13 cellular contexts compared by ENCODE assay signal in genomic region chr1:36177589-36178463, GRCh38. TPM values are rescaled to one million over a fixed set of nuclear protein-coding genes. Genes with fewer than 3 reads are reported as not detected.
DNase-seq lines count a peak whose midpoint lies in the region; ATAC-seq and TF ChIP-seq lines count a peak whose summit lies in the region.
"Had no signal": no experiment of that assay in that cellular context is flagged by ENCODE, and none has a peak within 500 bp of the region (broad histone marks: within the 10 kb centered on the region; RNA-seq: fewer than 3 reads in every experiment).

No MANE protein-coding gene starts in this region.

- peaks cover 13% of the 10 kb centered on the region for H3K4me1 ChIP-seq in RWPE2 (ENCODE audit: insufficient read depth, poor library complexity, severe bottlenecking)
- peaks cover 7% of the 10 kb centered on the region for H3K4me1 ChIP-seq in mucosa of descending colon (ENCODE audit: low read depth)
- H3K4me1 ChIP-seq in tibial artery = peaks cover 4 to 33% (median 24%) of the 10 kb centered on the region in 4 donors

- H3K27ac ChIP-seq in RWPE2 (ENCODE audit: poor library complexity, severe bottlenecking) (peak overlapping the region; percentile 2), tibial artery (peak overlapping the region; percentile 81 to 87)
- H3K27ac ChIP-seq: vagina had no signal

- peaks cover 16% of the 10 kb centered on the region for H3K27me3 Mint-ChIP-seq in endothelial cell (ENCODE audit: unreplicated experiment)
- H3K27me3 Mint-ChIP-seq: activated naive CD4-positive, alpha-beta T cell treated with anti-CD3 and anti-CD28 coated beads, Interleukin-2, amount 10 ng/mL, durations not matched to agents 7 days and 5 days had no signal

- no peaks in the 10 kb centered on the region for H3K27me3 ChIP-seq in RWPE2 (ENCODE audit: insufficient read depth, poor library complexity, severe bottlenecking)
- H3K27me3 ChIP-seq in tibial artery = no peaks in the 10 kb centered on the region
- H3K27me3 ChIP-seq: vagina had no signal

- H3K36me3 ChIP-seq in RWPE2 (ENCODE audit: low read depth) (peaks cover 83% of the 10 kb centered on the region), mucosa of descending colon (ENCODE audit: low read depth) (no peaks in the 10 kb centered on the region), tibial artery (peaks cover 66 to 90% (median 87%) of the 10 kb centered on the region in 3 donors)

- no peak overlapping the region for H3K4me3 Mint-ChIP-seq in endothelial cell (ENCODE audit: unreplicated experiment)
- H3K4me3 Mint-ChIP-seq: activated naive CD4-positive, alpha-beta T cell treated with anti-CD3 and anti-CD28 coated beads, Interleukin-2, amount 10 ng/mL, durations not matched to agents 7 days and 5 days had no signal

- H3K9me3 ChIP-seq in RWPE2 (ENCODE audit: severe bottlenecking) = no peaks in the 10 kb centered on the region
- no peaks in the 10 kb centered on the region for H3K9me3 ChIP-seq in mucosa of descending colon
- H3K9me3 ChIP-seq in tibial artery = no peaks in the 10 kb centered on the region
- H3K9me3 ChIP-seq: vagina had no signal

- no peaks in the 10 kb centered on the region for H3K9me3 Mint-ChIP-seq in endothelial cell (ENCODE audit: unreplicated experiment)
- H3K9me3 Mint-ChIP-seq: activated naive CD4-positive, alpha-beta T cell treated with anti-CD3 and anti-CD28 coated beads, Interleukin-2, amount 10 ng/mL, durations not matched to agents 7 days and 5 days had no signal

- peaks cover 25% of the 10 kb centered on the region for H3K4me1 Mint-ChIP-seq in endothelial cell (ENCODE audit: unreplicated experiment)
- H3K4me1 Mint-ChIP-seq: activated naive CD4-positive, alpha-beta T cell treated with anti-CD3 and anti-CD28 coated beads, Interleukin-2, amount 10 ng/mL, durations not matched to agents 7 days and 5 days had no signal

- ATAC-seq in RWPE2 (ENCODE audit: low read depth) (no peak), mucosa of descending colon (peak; percentile 22)

- intact Hi-C loops in mucosa of descending colon (cut with DNase I, micrococcal nuclease) = no loop called here
- intact Hi-C loops in tibial artery (cut with DNase I; ENCODE audit: low total_unique reads) = no loop called here

- H3K36me3 Mint-ChIP-seq in endothelial cell (ENCODE audit: low read depth, unreplicated experiment) = peaks cover 55% of the 10 kb centered on the region

- H3K4me3 ChIP-seq in RWPE2 (ENCODE audit: severe bottlenecking) (no peak overlapping the region), mucosa of descending colon (peak overlapping the region; percentile 9), tibial artery (no peak overlapping the region)
- H3K4me3 ChIP-seq: vagina had no signal

- no peak for DNase-seq in RWPE2 (ENCODE audit: low spot score)
- no peak for DNase-seq in endothelial cell (ENCODE audit: low spot score)
- peak in 1 of 3 donors; percentile 54 for DNase-seq in mucosa of descending colon
- no peak for DNase-seq in tibial artery
- no peak for DNase-seq in DMS153 (lab: John Stamatoyannopoulos, UW)
- DNase-seq in putamen (ENCODE audit: low spot score) = no peak
- DNase-seq in activated T-cell treated with anti-CD3 and anti-CD28 coated beads, Interleukin-2, amount 50 U/mL, for 1 hour = no peak
- DNase-seq: activated naive CD4-positive, alpha-beta T cell treated with anti-CD3 and anti-CD28 coated beads, Interleukin-2, amount 10 ng/mL, durations not matched to agents 7 days and 5 days; hippocampal formation; KG1; NCI-H1417 treated with DMSO at 0.1 percent for 48 hours; NCI-H226 had no signal

- peak overlapping the region; percentile 24 for H3K27ac Mint-ChIP-seq in endothelial cell (ENCODE audit: unreplicated experiment)
- H3K27ac Mint-ChIP-seq: activated naive CD4-positive, alpha-beta T cell treated with anti-CD3 and anti-CD28 coated beads, Interleukin-2, amount 10 ng/mL, durations not matched to agents 7 days and 5 days had no signal

- TF ChIP-seq CTCF in RWPE2 (IDR thresholded peaks at IDR 0.05; ENCODE audit: poor library complexity, severe bottlenecking) = no peak
- TF ChIP-seq CTCF in endothelial cell (IDR thresholded peaks at IDR 0.05; ENCODE audit: unreplicated experiment) = no peak
- TF ChIP-seq CTCF in mucosa of descending colon (IDR thresholded peaks at IDR 0.05) = no peak
- no peak for TF ChIP-seq CTCF in tibial artery (IDR thresholded peaks at IDR 0.05)

RNA-seq across cellular contexts. Expression of gene MAP7D1, which starts 21.9 kb away (rescaled TPM):
- total RNA-seq in endothelial cell (ENCODE audit: unreplicated experiment) (189 TPM), mucosa of descending colon (100 to 1,000 TPM in 1 of 3 donors, 10 to 100 TPM in 2; 41.5 to 161 (median 61.9) TPM)

RNA-seq across cellular contexts. Expression of gene TRAPPC3, which starts 28.5 kb away (rescaled TPM):
- total RNA-seq in endothelial cell (ENCODE audit: unreplicated experiment) (50.7 TPM), mucosa of descending colon (10 to 100 TPM; 55.7 to 86.6 (median 57.7) TPM)

RNA-seq across cellular contexts. Expression of gene THRAP3, which starts 46.4 kb away (rescaled TPM):
- total RNA-seq in endothelial cell (ENCODE audit: unreplicated experiment) (129 TPM), mucosa of descending colon (100 to 1,000 TPM in 1 of 3 donors, 10 to 100 TPM in 2; 83.0 to 103 (median 85.1) TPM)

RNA-seq across cellular contexts. Expression of gene COL8A2, which starts 52.8 kb away (rescaled TPM):
- total RNA-seq in endothelial cell (ENCODE audit: unreplicated experiment) = 0.13 TPM
- total RNA-seq in mucosa of descending colon = 1 to 10 TPM in 2 of 3 donors, under 1 TPM in 1; 0.58 to 4.5 (median 1.5) TPM
